In the genomic region with DNA sequence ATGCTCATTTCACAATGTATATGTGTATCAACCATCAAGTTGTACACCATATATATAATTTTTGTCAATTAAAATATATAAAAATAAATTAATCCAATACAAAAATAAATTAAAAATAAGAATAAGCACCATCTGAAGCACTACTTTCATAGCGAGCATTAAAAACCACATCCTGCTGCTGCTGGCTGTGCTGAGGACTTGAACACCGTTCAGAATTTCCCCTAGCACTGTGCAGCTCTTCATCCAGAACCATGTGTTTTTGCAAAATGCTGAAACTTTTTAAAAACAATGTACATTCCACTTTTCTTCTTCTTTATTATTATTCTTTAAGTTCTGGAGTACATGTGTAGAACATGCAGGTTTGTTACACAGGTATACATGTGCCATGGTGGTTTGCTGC, we compare ENCODE assay signal across 24 cellular contexts.
"Had no signal": no experiment of that assay in that cellular context is flagged by ENCODE, and none has a peak within 500 bp of the region (broad histone marks: within the 10 kb centered on the region; RNA-seq: fewer than 3 reads in every experiment).

No MANE protein-coding gene starts in this region.

- ATAC-seq: body of pancreas, right cardiac atrium had no signal

- H3K27ac Mint-ChIP-seq: activated CD4-positive, alpha-beta memory T cell treated with anti-CD3 and anti-CD28 coated beads for 36 hours; mesothelial cell of epicardium; stimulated activated naive B cell treated with anti-CD40 and anti-IgM and Interleukin-4, amounts not matched to agents 10 μg/mL and 1 μg/mL and 100 μg/mL, for 72 hours had no signal

- H3K27me3 ChIP-seq: body of pancreas, esophagus muscularis mucosa, hepatocyte, tibial nerve, uterus had no signal

- H3K36me3 ChIP-seq: esophagus muscularis mucosa, prostate gland, tibial nerve, uterus had no signal

- DNase-seq: activated CD4-positive, alpha-beta memory T cell treated with anti-CD3 and anti-CD28 coated beads for 36 hours; activated CD4-positive, CD25-positive, alpha-beta regulatory T cell; activated CD8-positive, alpha-beta memory T cell treated with anti-CD3 and anti-CD28 coated beads, Interleukin-2, amount 50 U/mL, for 48 hours; activated naive CD4-positive, alpha-beta T cell treated with Interleukin-2 at 50 U/mL for 16 hours; amygdala; body of pancreas; central memory CD4-positive, alpha-beta T cell; islet precursor cell; right cardiac atrium; stimulated activated CD4-positive, alpha-beta T cell treated with anti-CD3 and anti-CD28 coated beads, Interleukin-15, amount 100 ng/mL, for 24 hours; stimulated activated CD4-positive, alpha-beta T cell treated with anti-CD3 and anti-CD28 coated beads, Interleukin-4, amount 100 ng/mL, for 1 hour; stimulated activated naive B cell treated with anti-CD40 and anti-IgM and Interleukin-4, amounts not matched to agents 10 μg/mL and 1 μg/mL and 100 μg/mL, for 72 hours; substantia nigra; uterus had no signal

- H3K27ac ChIP-seq: body of pancreas, coronary artery, esophagus muscularis mucosa, hepatocyte, prostate gland, skin epidermis, tibial nerve, uterus had no signal

- H3K9me3 ChIP-seq: body of pancreas, prostate gland had no signal

- H3K27me3 Mint-ChIP-seq: activated CD4-positive, alpha-beta memory T cell treated with anti-CD3 and anti-CD28 coated beads for 36 hours; stimulated activated naive B cell treated with anti-CD40 and anti-IgM and Interleukin-4, amounts not matched to agents 10 μg/mL and 1 μg/mL and 100 μg/mL, for 72 hours had no signal

- H3K4me1 ChIP-seq: body of pancreas, esophagus muscularis mucosa, prostate gland, tibial nerve, uterus had no signal

- H3K4me1 Mint-ChIP-seq: mesothelial cell of epicardium, neural crest cell had no signal

- H3K4me3 Mint-ChIP-seq: activated CD4-positive, alpha-beta memory T cell treated with anti-CD3 and anti-CD28 coated beads for 36 hours; activated T-helper 1 cell treated with anti-CD3 and anti-CD28 coated beads, Interleukin-12 subunit alpha, Interleukin-12 subunit beta, Interleukin-2, Interleukin-4 antibody, amounts not matched to agents 30 ng/mL and 10 ng/mL and 1 ng/mL, durations not matched to agents 14 hours and 24 hours and 36 hours; mesothelial cell of epicardium; neural crest cell; stimulated activated naive B cell treated with anti-CD40 and anti-IgM and Interleukin-4, amounts not matched to agents 10 μg/mL and 1 μg/mL and 100 μg/mL, for 72 hours had no signal

- H3K4me3 ChIP-seq: body of pancreas, coronary artery, esophagus muscularis mucosa, hepatocyte, lung, prostate gland, skin epidermis, tibial nerve, uterus had no signal
